Comparison of ENCODE assay signal across 19 cellular contexts in genomic region chr10:79324032-79324695, GRCh38. TPM values are rescaled to one million over a fixed set of nuclear protein-coding genes. Genes with fewer than 3 reads are reported as not detected.
DNase-seq lines count a peak whose midpoint lies in the region; ATAC-seq, FAIRE-seq and TF ChIP-seq lines count a peak whose summit lies in the region.
"Had no signal": no experiment of that assay in that cellular context is flagged by ENCODE, and none has a peak within 500 bp of the region (broad histone marks: within the 10 kb centered on the region; RNA-seq: fewer than 3 reads in every experiment).

No MANE protein-coding gene starts in this region.

- TF ChIP-seq EP300 in K562 (IDR thresholded peaks at IDR 0.05; ENCODE audit: low read length) (no peak), ovary (IDR thresholded peaks at IDR 0.05) (no peak)

- H3K27me3 ChIP-seq in right cardiac atrium (ENCODE audit: control insufficient read depth, insufficient read depth) (no peaks in the 10 kb centered on the region), K562 (ENCODE audit: control insufficient read depth in 2 of 2, insufficient read depth in 2 of 2, low read length in 2 of 2) (peaks cover 7 to 68% of the 10 kb centered on the region in 2 experiments), ovary (no peaks in the 10 kb centered on the region)
- H3K27me3 ChIP-seq: body of pancreas, tibial nerve had no signal

- CTCF ChIA-PET in K562 (lab: Yijun Ruan, JAX; ENCODE audit: low intra/inter-chr PET ratio), result no interaction called here

- H3K9ac ChIP-seq in K562 (ENCODE audit: insufficient read depth in 1 of 2, low read depth in 2 of 2, low read length in 2 of 2), result no peak overlapping the region
- H3K9ac ChIP-seq: parathyroid adenoma had no signal

- H3K79me2 ChIP-seq in K562 (ENCODE audit: control insufficient read depth, insufficient read depth, low read length), result no peaks in the 10 kb centered on the region
- H3K79me2 ChIP-seq: parathyroid adenoma had no signal

- DNase-seq in left cardiac atrium (peak; percentile 12), right cardiac atrium (no peak), NCI-H2107 treated with DMSO at 0.1 percent for 48 hours (lab: John Stamatoyannopoulos, UW; ENCODE audit: unreplicated experiment) (peak; percentile 55), K562 (ENCODE audit: extremely low read depth in 1 of 4, low spot score in 3 of 4) (no peak), D721Med (ENCODE audit: insufficient read length, low spot score) (no peak), ovary (no peak), NOMO-1 treated with DMSO at 0.1 percent for 48 hours (lab: John Stamatoyannopoulos, UW; ENCODE audit: unreplicated experiment) (no peak)
- DNase-seq: activated CD4-positive, CD25-positive, alpha-beta regulatory T cell treated with anti-CD3 and anti-CD28 coated beads, Interleukin-2, amount 50 U/mL, for 72 hours; activated T-cell treated with anti-CD3 and anti-CD28 coated beads for 4 hours; body of pancreas; head of caudate nucleus; Karpas-422; NCI-H1105; stimulated activated naive B cell treated with anti-CD40 and anti-IgM and Interleukin-4, amounts not matched to agents 10 μg/mL and 1 μg/mL and 100 μg/mL, for 72 hours; T1000 had no signal

- no peak overlapping the region for H3K27ac ChIP-seq in right cardiac atrium (ENCODE audit: low read length)
- H3K27ac ChIP-seq in K562 (ENCODE audit: extremely low read depth, low read depth, low read length), result no peak overlapping the region
- no peak overlapping the region for H3K27ac ChIP-seq in ovary
- H3K27ac ChIP-seq: body of pancreas, parathyroid adenoma, tibial nerve had no signal

- H3K4me3 ChIP-seq in right cardiac atrium (ENCODE audit: low read length) (no peak overlapping the region), K562 (no peak overlapping the region), ovary (no peak overlapping the region)
- H3K4me3 ChIP-seq: body of pancreas, tibial nerve had no signal

- no peak overlapping the region for H3K4me2 ChIP-seq in K562 (ENCODE audit: insufficient read depth, low read length)

- no peaks in the 10 kb centered on the region for H3K9me1 ChIP-seq in K562 (ENCODE audit: control insufficient read depth, insufficient read depth, low read length)

- TF ChIP-seq CTCF in K562 (IDR thresholded peaks at IDR 0.05 in 2 of 3, conservative IDR thresholded peaks at IDR 0.05 in 1 of 3; ENCODE audit: insufficient read depth in 2 of 3, low read depth in 1 of 3, low read length in 3 of 3) (no peak), D721Med (IDR thresholded peaks at IDR 0.05; ENCODE audit: insufficient read depth, missing control alignments) (no peak), ovary (IDR thresholded peaks at IDR 0.05) (no peak)

- H3K36me3 ChIP-seq in K562 (ENCODE audit: control insufficient read depth, insufficient read depth, low read length), result no peaks in the 10 kb centered on the region
- no peaks in the 10 kb centered on the region for H3K36me3 ChIP-seq in ovary
- H3K36me3 ChIP-seq: tibial nerve had no signal

- no peak for FAIRE-seq in K562 (lab: Jason Lieb, UNC)
- FAIRE-seq in D721Med (lab: Jason Lieb, UNC), result no peak
- FAIRE-seq: colon, endometrium had no signal

- no peak for TF ChIP-seq RAD21 in K562 (CRISPR knock-in tag; conservative IDR thresholded peaks at IDR 0.05 in 1 of 2, IDR thresholded peaks at IDR 0.05 in 1 of 2)

- POLR2A ChIA-PET in K562 (lab: Yijun Ruan, JAX), result interaction anchor here (0.6 to 1.6 kb wide), 5 partner anchors 20 to 155 kb away, joined by 3 to 6 read pairs (median 3); partner anchors contain the start of gene PPIF

- in situ Hi-C loops in K562 (cut with MboI), result no loop called here

- H4K20me1 ChIP-seq in K562 (replicated peaks; ENCODE audit: control insufficient read depth, insufficient read depth, low read length), result 0 out of 2 replicates have a peak, but pooled peaks cover 4% of the 10 kb centered on the region

- H2AFZ ChIP-seq in K562 (ENCODE audit: low read depth, low read length), result no peak overlapping the region
- H2AFZ ChIP-seq: parathyroid adenoma had no signal

- ATAC-seq in left cardiac atrium (no peak), right cardiac atrium (no peak), K562 (no peak)
- ATAC-seq: body of pancreas had no signal

- BruUV-seq in K562 (replicated peaks; lab: Mats Ljungman, UMichigan), result no TSS peak

- TF ChIP-seq POLR2A in K562 (conservative IDR thresholded peaks at IDR 0.05), result no peak
- no peak for TF ChIP-seq POLR2A in ovary (IDR thresholded peaks at IDR 0.05)

- no peaks in the 10 kb centered on the region for H3K9me3 ChIP-seq in right cardiac atrium (ENCODE audit: control insufficient read depth, low read length)
- H3K9me3 ChIP-seq in K562 (replicated peaks; ENCODE audit: control insufficient read depth, insufficient read depth, low read depth, low read length), result no peaks in the 10 kb centered on the region
- no peaks in the 10 kb centered on the region for H3K9me3 ChIP-seq in ovary
- H3K9me3 ChIP-seq: body of pancreas, tibial nerve had no signal

- H3K4me1 ChIP-seq in right cardiac atrium (ENCODE audit: control insufficient read depth, insufficient read depth, low read length) (no peaks in the 10 kb centered on the region), K562 (replicated peaks in 1 of 2; ENCODE audit: control insufficient read depth in 2 of 2, insufficient read depth in 2 of 2, low read length in 2 of 2) (no peaks in the 10 kb centered on the region; a peak in 1 of 5 replicates), ovary (ENCODE audit: insufficient read depth) (no peaks in the 10 kb centered on the region)
- H3K4me1 ChIP-seq: body of pancreas, parathyroid adenoma had no signal

- intact Hi-C loops in left cardiac atrium (cut with DNase I) (no loop called here), right cardiac atrium (cut with DNase I) (no loop called here), K562 (cut with micrococcal nuclease) (no loop called here), ovary (cut with DNase I) (no loop called here)

- 78% methylated on average over 10 of the region's 10 CpGs for WGBS in right cardiac atrium
- WGBS in K562 (ENCODE audit: insufficient coverage, low coverage, missing lambda C conversion rate), result 14% methylated on average over 10 of the region's 10 CpGs
- WGBS in ovary, 3 donors, result 82 to 86% (median 82%) methylated on average over 10 of the region's 10 CpGs

TF ChIP-seq in K562, 482 proteins besides CTCF, POLR2A, EP300 and RAD21:
- TF ChIP-seq ZNF12 (CRISPR knock-in tag; IDR thresholded peaks at IDR 0.05), result peak; percentile 58; the same call in 1 of the 2 replicates
- no peak for TF ChIP-seq XRCC4 (IDR thresholded peaks at IDR 0.05; ENCODE audit: extremely low read depth, insufficient read depth, insufficient read length)

RNA-seq across cellular contexts. Expression of gene PPIF, which starts 23.1 kb away (rescaled TPM):
- total RNA-seq in left cardiac atrium (100 to 1,000 TPM; 110 to 155 TPM), right cardiac atrium (100 to 1,000 TPM in 3 of 4 donors, 10 to 100 TPM in 1; 91.8 to 121 (median 110) TPM), K562 (2014; rRNA removed) (53.4 and 69.8 TPM in 2 replicates), K562 (2014; rRNA removed; fragmentation: Illumina TruSeq; extraction: Trizol) (97.7 and 108 TPM in 2 replicates), K562 (2015; rRNA removed; fragmentation: Illumina TruSeq; extraction: Trizol) (117 and 119 TPM in 2 replicates), K562 (2021) (235 and 239 TPM in 2 replicates), ovary (10 to 100 TPM; 15.5 to 39.2 (median 32.3) TPM)
- polyA plus RNA-seq in right cardiac atrium (97.7 TPM), K562 (2011; rRNA removed) (148 and 175 TPM in 2 replicates), K562 (2014; fragmentation: Illumina TruSeq; extraction: Trizol) (250 and 287 TPM in 2 replicates), K562 (2014; fragmentation: Nextera tagmentation; extraction: Ambion mirVana) (10 to 100 TPM; 40.9 to 51.1 TPM), K562 (2014; rRNA removed) (154 and 168 TPM in 2 replicates), ovary (10 to 100 TPM; 18.3 to 64.3 TPM)
- total RNA-seq in K562 (2011; cell fraction: chromatin; rRNA removed; ENCODE audit: low replicate concordance), result 96.3 and 215 TPM in 2 replicates
- 144 and 155 TPM in 2 replicates for total RNA-seq in K562 (2011; cell fraction: nucleolus; rRNA removed)
- 118 and 119 TPM in 2 replicates for total RNA-seq in K562 (2011; cell fraction: nucleoplasm; rRNA removed)
- 202 and 255 TPM in 2 replicates for polyA plus RNA-seq in K562 (2011; cell fraction: cytosol; rRNA removed)
- 198 and 337 TPM in 2 replicates for polyA plus RNA-seq in K562 (2011; cell fraction: nucleus; rRNA removed)
- polyA plus RNA-seq in K562 (2012), result 180 and 222 TPM in 2 replicates
- 91.8 and 131 TPM in 2 replicates for polyA minus RNA-seq in K562 (2011; rRNA and poly(A)+ RNA removed)
- polyA minus RNA-seq in K562 (2011; cell fraction: cytosol; rRNA and poly(A)+ RNA removed), result 98.9 and 104 TPM in 2 replicates
- 116 and 136 TPM in 2 replicates for polyA minus RNA-seq in K562 (2011; cell fraction: nucleus; rRNA and poly(A)+ RNA removed)

Comparison
In these comparisons a context has a peak if more than half of its experiments do, and no peak if none do; other contexts are left out.
1. DNase-seq: peak in left cardiac atrium (single experiment) and NCI-H2107 treated with DMSO at 0.1 percent for 48 hours (single experiment); none in right cardiac atrium (0 of 3), K562 (0 of 4), D721Med (single experiment), ovary (0 of 5) and NOMO-1 treated with DMSO at 0.1 percent for 48 hours (single experiment).